ENCODE assay signal across 8 cellular contexts in the genomic region with DNA sequence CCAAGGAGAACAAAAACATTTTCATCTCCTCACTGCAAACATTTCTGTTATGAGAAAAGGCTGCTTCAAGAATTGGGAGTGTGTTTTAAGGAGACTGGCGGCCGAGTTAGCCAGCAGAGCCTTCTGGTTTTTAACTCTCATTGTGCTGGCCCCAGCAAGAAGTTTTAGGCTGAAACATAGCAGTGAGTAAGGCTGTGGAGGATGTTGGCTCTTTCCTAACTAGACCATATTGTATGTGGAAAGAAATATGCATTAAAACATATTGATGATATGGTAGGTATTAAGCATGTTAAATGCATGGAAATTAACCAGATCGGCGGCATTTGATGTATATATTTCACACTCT.
DNase-seq lines count a peak whose midpoint lies in the region; ATAC-seq and TF ChIP-seq lines count a peak whose summit lies in the region.

No MANE protein-coding gene starts in this region.

- H3K27ac Mint-ChIP-seq in activated naive CD8-positive, alpha-beta T cell: peak overlapping the region; percentile 87
- no peak overlapping the region for H3K27ac Mint-ChIP-seq in activated naive CD8-positive, alpha-beta T cell treated with anti-CD3 and anti-CD28 coated beads for 36 hours
- no peak overlapping the region for H3K27ac Mint-ChIP-seq in memory B cell

- peaks cover 5% of the 10 kb centered on the region for H3K4me1 ChIP-seq in upper lobe of right lung

- H3K27me3 ChIP-seq in brain microvascular endothelial cell (replicated peaks): no peaks in the 10 kb centered on the region
- H3K27me3 ChIP-seq in upper lobe of right lung: no peaks in the 10 kb centered on the region

- H3K27ac ChIP-seq in brain microvascular endothelial cell (no peak overlapping the region), upper lobe of right lung (peak overlapping the region; percentile 55)

- H3K4me3 Mint-ChIP-seq in activated naive CD8-positive, alpha-beta T cell: no peak overlapping the region
- H3K4me3 Mint-ChIP-seq in activated naive CD8-positive, alpha-beta T cell treated with anti-CD3 and anti-CD28 coated beads for 36 hours: no peak overlapping the region
- H3K4me3 Mint-ChIP-seq in memory B cell: peak overlapping the region; percentile 88

- H3K36me3 ChIP-seq in brain microvascular endothelial cell (replicated peaks) (no peaks in the 10 kb centered on the region), upper lobe of right lung (peaks cover 21% of the 10 kb centered on the region)

- no peaks in the 10 kb centered on the region for H3K27me3 Mint-ChIP-seq in activated naive CD8-positive, alpha-beta T cell
- H3K27me3 Mint-ChIP-seq in activated naive CD8-positive, alpha-beta T cell treated with anti-CD3 and anti-CD28 coated beads for 36 hours: no peaks in the 10 kb centered on the region
- H3K27me3 Mint-ChIP-seq in memory B cell: no peaks in the 10 kb centered on the region

- H3K9me3 ChIP-seq in upper lobe of right lung: no peaks in the 10 kb centered on the region

- in situ Hi-C loops in brain microvascular endothelial cell (cut with HindIII; ENCODE audit: low pct_ligation_motif_present, low sequenced_read_pairs): no loop called here

- peaks cover 5% of the 10 kb centered on the region for H3K36me3 Mint-ChIP-seq in activated naive CD8-positive, alpha-beta T cell
- peaks cover 4% of the 10 kb centered on the region for H3K36me3 Mint-ChIP-seq in activated naive CD8-positive, alpha-beta T cell treated with anti-CD3 and anti-CD28 coated beads for 36 hours
- H3K36me3 Mint-ChIP-seq in memory B cell: peaks cover 13% of the 10 kb centered on the region

- H3K4me1 Mint-ChIP-seq in activated naive CD8-positive, alpha-beta T cell (ENCODE audit: low read depth): peaks cover 15% of the 10 kb centered on the region
- peaks cover 9% of the 10 kb centered on the region for H3K4me1 Mint-ChIP-seq in activated naive CD8-positive, alpha-beta T cell treated with anti-CD3 and anti-CD28 coated beads for 36 hours
- peaks cover 14% of the 10 kb centered on the region for H3K4me1 Mint-ChIP-seq in memory B cell

- no peak for TF ChIP-seq CTCF in brain microvascular endothelial cell (IDR thresholded peaks at IDR 0.05; ENCODE audit: low read depth, low read length, missing control alignments)
- TF ChIP-seq CTCF in upper lobe of right lung (IDR thresholded peaks at IDR 0.05): no peak

- H3K4me3 ChIP-seq in brain microvascular endothelial cell (ENCODE audit: low read depth, low read length): peak overlapping the region; percentile 40
- peak overlapping the region; percentile 43 for H3K4me3 ChIP-seq in upper lobe of right lung

- no peaks in the 10 kb centered on the region for H3K9me3 Mint-ChIP-seq in activated naive CD8-positive, alpha-beta T cell (ENCODE audit: low read depth)
- no peaks in the 10 kb centered on the region for H3K9me3 Mint-ChIP-seq in activated naive CD8-positive, alpha-beta T cell treated with anti-CD3 and anti-CD28 coated beads for 36 hours
- H3K9me3 Mint-ChIP-seq in memory B cell: no peaks in the 10 kb centered on the region

- no peak for DNase-seq in activated naive CD8-positive, alpha-beta T cell treated with anti-CD3 and anti-CD28 coated beads for 36 hours
- DNase-seq in brain microvascular endothelial cell (no peak), memory B cell (ENCODE audit: low spot score in 2 of 2) (no peak), upper lobe of right lung (no peak)

- intact Hi-C loops in upper lobe of right lung (cut with DNase I): no loop called here

- ATAC-seq in memory B cell (ENCODE audit: low read depth) (no peak), upper lobe of right lung (no peak), HG03520 (IDR thresholded peaks at IDR 0.05; ENCODE audit: unreplicated experiment) (no peak), esophagus mucosa (no peak), GM18520 (IDR thresholded peaks at IDR 0.05; ENCODE audit: unreplicated experiment) (no peak)
